1 cellular context compared by ENCODE assay signal in genomic region chr1:27098447-27099153, GRCh38.
A peak's percentile ranks its signal among the peaks of the same experiment; 100 is the strongest.
TF ChIP-seq lines count a peak whose summit lies in the region.

No MANE protein-coding gene starts in this region.

TF ChIP-seq in H1, 55 proteins besides CTCF, POLR2A, EP300 and RAD21:
- TF ChIP-seq CREB1 (IDR thresholded peaks at IDR 0.05): no peak
- peak; percentile 55; the same call in 1 of the 2 replicates for TF ChIP-seq CEBPB (IDR thresholded peaks at IDR 0.05; ENCODE audit: low read depth, low read length)
